In genomic region chr1:150552692-150553278, GRCh38 we compare ENCODE assay signal across 9 cellular contexts. TPM values are rescaled to one million over a fixed set of nuclear protein-coding genes. Genes with fewer than 3 reads are reported as not detected.
DNase-seq lines count a peak whose midpoint lies in the region; FAIRE-seq and TF ChIP-seq lines count a peak whose summit lies in the region.
"Had no signal": no experiment of that assay in that cellular context is flagged by ENCODE, and none has a peak within 500 bp of the region (broad histone marks: within the 10 kb centered on the region; RNA-seq: fewer than 3 reads in every experiment).

No MANE protein-coding gene starts in this region.

- no peak for DNase-seq in T-helper 2 cell treated with Interferon-gamma antibody and Interleukin-4, amounts not matched to agents 5 μg/mL and 100 μg/mL, for 36 hours (ENCODE audit: low spot score)
- DNase-seq in T-helper 2 cell (no peak), colonic mucosa (no peak), tibial artery (peak in 1 of 2 donors; percentile 71), HT-29 (ENCODE audit: low spot score) (no peak), D721Med (ENCODE audit: insufficient read length, low spot score) (no peak)
- no peak for DNase-seq in activated CD4-positive, CD25-positive, alpha-beta regulatory T cell (lab: John Stamatoyannopoulos, UW)

- H3K27me3 ChIP-seq in colonic mucosa (no peaks in the 10 kb centered on the region), muscle layer of colon (ENCODE audit: control insufficient read depth in 1 of 2, insufficient read depth in 2 of 2, low read length in 2 of 2) (no peaks in the 10 kb centered on the region), tibial artery (no peaks in the 10 kb centered on the region)

- no peak for TF ChIP-seq CTCF in colonic mucosa (IDR thresholded peaks at IDR 0.05)
- TF ChIP-seq CTCF in tibial artery (IDR thresholded peaks at IDR 0.05) = no peak
- no peak for TF ChIP-seq CTCF in D721Med (IDR thresholded peaks at IDR 0.05; ENCODE audit: insufficient read depth, missing control alignments)

- H3K4me1 ChIP-seq in colonic mucosa (no peaks in the 10 kb centered on the region), muscle layer of colon (ENCODE audit: insufficient read depth, low read length) (peaks cover 10% of the 10 kb centered on the region), tibial artery (peaks cover 3 to 70% (median 55%) of the 10 kb centered on the region in 4 donors)

- no peak for FAIRE-seq in D721Med (lab: Jason Lieb, UNC)

- H3K9me3 ChIP-seq in colonic mucosa (no peaks in the 10 kb centered on the region), muscle layer of colon (ENCODE audit: low read length) (no peaks in the 10 kb centered on the region), tibial artery (no peaks in the 10 kb centered on the region)

- H3K4me3 ChIP-seq in colonic mucosa (no peak overlapping the region), muscle layer of colon (ENCODE audit: low read depth in 1 of 2, low read length in 2 of 2) (no peak overlapping the region), tibial artery (no peak overlapping the region)

- H3K9ac ChIP-seq in colonic mucosa (ENCODE audit: low read depth in 2 of 2, low read length in 2 of 2) = peak overlapping the region in 1 of 2 donors; percentile 49
- no peak overlapping the region for H3K9ac ChIP-seq in muscle layer of colon (ENCODE audit: low read length)

- peak overlapping the region; percentile 29 for H3K4me3 Mint-ChIP-seq in T-helper 2 cell treated with Interferon-gamma antibody and Interleukin-4, amounts not matched to agents 5 μg/mL and 100 μg/mL, for 36 hours

- no peaks in the 10 kb centered on the region for H3K9me3 Mint-ChIP-seq in T-helper 2 cell treated with Interferon-gamma antibody and Interleukin-4, amounts not matched to agents 5 μg/mL and 100 μg/mL, for 36 hours

- intact Hi-C loops in colonic mucosa (cut with DNase I) = loop anchor here (10.0 kb wide), 1 partner anchor 262 kb away; no protein-coding TSS in a partner anchor
- intact Hi-C loops in tibial artery (cut with DNase I; ENCODE audit: low total_unique reads) = loop anchor here (10.0 kb wide), 1 partner anchor 452 kb away; the partner anchor contains the start of genes MINDY1 and PRUNE1

- H3K36me3 ChIP-seq in colonic mucosa (no peaks in the 10 kb centered on the region), muscle layer of colon (ENCODE audit: insufficient read depth, low read length) (peaks cover 13% of the 10 kb centered on the region), tibial artery (peaks cover 0 to 40% (median 35%) of the 10 kb centered on the region in 3 donors)

- H3K27me3 Mint-ChIP-seq in T-helper 2 cell treated with Interferon-gamma antibody and Interleukin-4, amounts not matched to agents 5 μg/mL and 100 μg/mL, for 36 hours (ENCODE audit: low read depth) = peaks cover 10% of the 10 kb centered on the region

- H3K36me3 Mint-ChIP-seq in T-helper 2 cell treated with Interferon-gamma antibody and Interleukin-4, amounts not matched to agents 5 μg/mL and 100 μg/mL, for 36 hours (ENCODE audit: low read depth) = no peaks in the 10 kb centered on the region

- H3K27ac ChIP-seq in colonic mucosa = peak overlapping the region; percentile 32
- H3K27ac ChIP-seq in muscle layer of colon (ENCODE audit: low read depth, low read length) = peak overlapping the region; percentile 80
- H3K27ac ChIP-seq in tibial artery = peak overlapping the region; percentile 92 to 97

- no peak overlapping the region for H3K27ac Mint-ChIP-seq in T-helper 2 cell treated with Interferon-gamma antibody and Interleukin-4, amounts not matched to agents 5 μg/mL and 100 μg/mL, for 36 hours

- H3K4me1 Mint-ChIP-seq in T-helper 2 cell treated with Interferon-gamma antibody and Interleukin-4, amounts not matched to agents 5 μg/mL and 100 μg/mL, for 36 hours (ENCODE audit: low read depth) = peaks cover 22% of the 10 kb centered on the region

RNA-seq across cellular contexts. Expression of gene ADAMTSL4, which starts 3.6 kb away (rescaled TPM):
- total RNA-seq in colonic mucosa = 1 to 10 TPM; 4.9 to 6.3 TPM
- not detected in 2 replicates for total RNA-seq in HT-29 (2014; rRNA removed; shearing (Covaris generic))
- total RNA-seq: A673 had no signal

RNA-seq across cellular contexts. Expression of gene MCL1, which starts 26.6 kb away (rescaled TPM):
- 100 to 1,000 TPM; 151 to 285 TPM for total RNA-seq in colonic mucosa
- total RNA-seq in HT-29 (2014; rRNA removed; shearing (Covaris generic)) = 329 and 338 TPM in 2 replicates

RNA-seq across cellular contexts. Expression of gene FALEC, which starts 37.2 kb away (rescaled TPM):
- not detected for total RNA-seq in colonic mucosa
- not detected in 2 replicates for total RNA-seq in HT-29 (2014; rRNA removed; shearing (Covaris generic))
- total RNA-seq: A673 had no signal

RNA-seq across cellular contexts. Expression of gene ECM1, which starts 44.9 kb away (rescaled TPM):
- total RNA-seq in colonic mucosa = 10 to 100 TPM in 1 of 2 donors, 1 to 10 TPM in 1; 6.3 to 10.5 TPM
- 3.2 and 7.4 TPM in 2 replicates for total RNA-seq in HT-29 (2014; rRNA removed; shearing (Covaris generic))

Comparison
In these comparisons a context has a peak if more than half of its experiments do, and no peak if none do; other contexts are left out.
1. H3K27ac ChIP-seq: peak in every context shown above with its lines; median percentile 94 in tibial artery; 80 in muscle layer of colon; 32 in colonic mucosa.